ENCODE assay signal across 9 cellular contexts in genomic region chr7:138125598-138126111, GRCh38. TPM values are rescaled to one million over a fixed set of nuclear protein-coding genes. Genes with fewer than 3 reads are reported as not detected.
DNase-seq lines count a peak whose midpoint lies in the region; ATAC-seq and TF ChIP-seq lines count a peak whose summit lies in the region.
"Had no signal": no experiment of that assay in that cellular context is flagged by ENCODE, and none has a peak within 500 bp of the region (broad histone marks: within the 10 kb centered on the region; RNA-seq: fewer than 3 reads in every experiment).

No MANE protein-coding gene starts in this region.

- no peak overlapping the region for H3K27ac Mint-ChIP-seq in type B pancreatic cell
- H3K27ac Mint-ChIP-seq: activated T-helper 2 cell treated with anti-CD3 and anti-CD28 coated beads, Interferon-gamma antibody, Interleukin-2, Interleukin-4, amounts not matched to agents 10 μg/mL and 5 μg/mL and 100 μg/mL, durations not matched to agents 14 hours and 24 hours and 36 hours had no signal

- H3K27ac ChIP-seq in RWPE1, result no peak overlapping the region

- no peaks in the 10 kb centered on the region for H3K9me3 ChIP-seq in mucosa of descending colon

- CTCF ChIA-PET in RWPE1 (lab: Yijun Ruan, JAX), result interaction anchor here (0.6 kb wide), 1 partner anchor 518 kb away, joined by 6 read pairs; no protein-coding TSS in a partner anchor

- H3K4me3 ChIP-seq in mucosa of descending colon, result no peak overlapping the region

- ATAC-seq in GM18858 (IDR thresholded peaks at IDR 0.05; ENCODE audit: unreplicated experiment) (peak; percentile 96), HG02852 (IDR thresholded peaks at IDR 0.05; ENCODE audit: unreplicated experiment) (peak; percentile 86), mucosa of descending colon (peak; percentile 43), HG02610 (IDR thresholded peaks at IDR 0.05; ENCODE audit: unreplicated experiment) (no peak), HG02642 (IDR thresholded peaks at IDR 0.05; ENCODE audit: poor library complexity, unreplicated experiment) (no peak)

- H3K36me3 ChIP-seq in mucosa of descending colon (ENCODE audit: low read depth), result no peaks in the 10 kb centered on the region

- TF ChIP-seq CTCF in RWPE1 (conservative IDR thresholded peaks at IDR 0.05; ENCODE audit: low read depth) (no peak), mucosa of descending colon (IDR thresholded peaks at IDR 0.05) (no peak), type B pancreatic cell (conservative IDR thresholded peaks at IDR 0.05) (no peak)

- intact Hi-C loops in mucosa of descending colon (cut with DNase I, micrococcal nuclease), result no loop called here

- H3K9me3 Mint-ChIP-seq in type B pancreatic cell, result no peaks in the 10 kb centered on the region
- H3K9me3 Mint-ChIP-seq: activated T-helper 2 cell treated with anti-CD3 and anti-CD28 coated beads, Interferon-gamma antibody, Interleukin-2, Interleukin-4, amounts not matched to agents 10 μg/mL and 5 μg/mL and 100 μg/mL, durations not matched to agents 14 hours and 24 hours and 36 hours had no signal

- H3K27me3 Mint-ChIP-seq in type B pancreatic cell, result no peaks in the 10 kb centered on the region

- H3K4me1 Mint-ChIP-seq in type B pancreatic cell (ENCODE audit: unreplicated experiment), result peaks cover 19% of the 10 kb centered on the region

- H3K36me3 Mint-ChIP-seq in type B pancreatic cell, result no peaks in the 10 kb centered on the region

- DNase-seq in RWPE1 (ENCODE audit: low spot score) (peak; percentile 64), mucosa of descending colon (peak in 1 of 3 donors; percentile 7), type B pancreatic cell (ENCODE audit: extremely low spot score, unreplicated experiment) (no peak)
- DNase-seq in activated T-cell treated with anti-CD3 and anti-CD28 coated beads, Interleukin-2, amount 50 U/mL, for 1 hour, result no peak

- POLR2A ChIA-PET in RWPE1 (lab: Yijun Ruan, JAX; ENCODE audit: low non-redundant PET), result interaction anchor here (0.6 kb wide), 1 partner anchor 474 kb away, joined by 5 read pairs; no protein-coding TSS in a partner anchor

- H3K4me1 ChIP-seq in mucosa of descending colon (ENCODE audit: low read depth), result no peaks in the 10 kb centered on the region

- no peak overlapping the region for H3K4me3 Mint-ChIP-seq in type B pancreatic cell

RNA-seq across cellular contexts. Expression of gene AKR1D1, which starts 49.4 kb away (rescaled TPM):
- total RNA-seq in mucosa of descending colon, result not detected
- total RNA-seq in type B pancreatic cell (ENCODE audit: low replicate concordance), result 0.57 TPM in 1 of 2 replicates, not detected in the other
- total RNA-seq: activated T-helper 2 cell treated with anti-CD3 and anti-CD28 coated beads, Interferon-gamma antibody, Interleukin-2, Interleukin-4, amounts not matched to agents 10 μg/mL and 5 μg/mL and 100 μg/mL, durations not matched to agents 14 hours and 24 hours and 36 hours had no signal

Comparison
In these comparisons a context has a peak if more than half of its experiments do, and no peak if none do; other contexts are left out.
1. ATAC-seq: peak in GM18858 (single experiment), HG02852 (single experiment) and mucosa of descending colon (single experiment); none in HG02610 (single experiment) and HG02642 (single experiment).